Comparison of ENCODE assay signal across 1 cellular context in the genomic region with DNA sequence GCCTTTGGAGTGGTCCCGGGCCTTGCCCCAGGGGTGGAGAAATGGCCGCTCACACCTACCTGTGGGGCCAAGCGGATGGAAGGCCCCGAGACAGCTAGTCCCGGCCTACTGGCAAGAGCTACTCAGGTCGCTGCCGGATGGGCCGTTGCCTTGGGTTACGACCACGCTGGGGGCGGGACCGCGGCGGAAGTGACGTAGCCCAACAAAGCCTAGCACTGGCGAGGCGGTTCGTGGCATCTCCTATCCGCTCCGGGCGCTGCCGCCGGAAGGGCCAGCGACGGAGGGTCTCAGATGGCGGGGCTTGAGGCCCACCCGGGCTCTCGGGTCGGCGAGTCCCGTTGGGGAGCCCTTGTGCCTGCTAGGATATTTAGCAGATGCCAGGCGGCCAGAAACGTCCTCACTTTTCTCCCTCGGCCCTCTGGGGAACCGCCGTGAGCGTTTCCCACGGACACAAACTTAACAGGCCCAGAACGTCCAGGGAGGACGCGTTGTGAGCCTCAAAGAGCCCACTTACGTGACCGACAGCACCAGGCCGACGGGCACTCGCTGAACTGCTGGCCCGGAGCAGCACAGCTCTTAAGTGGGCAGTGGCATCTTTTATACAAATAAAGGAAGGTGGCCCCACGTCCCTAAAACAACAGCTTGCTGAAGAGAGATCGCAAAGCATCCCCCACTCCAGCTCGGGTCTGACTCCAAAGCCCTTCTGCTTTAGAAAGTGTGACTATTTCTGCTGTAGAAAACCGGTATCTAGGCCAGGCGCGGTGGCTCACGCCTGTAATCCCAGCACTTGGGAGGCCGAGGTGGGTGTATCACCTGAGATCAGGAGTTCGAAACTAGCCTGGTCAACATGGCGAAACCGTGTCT.
TF ChIP-seq lines count a peak whose summit lies in the region.

A gene with protein sequence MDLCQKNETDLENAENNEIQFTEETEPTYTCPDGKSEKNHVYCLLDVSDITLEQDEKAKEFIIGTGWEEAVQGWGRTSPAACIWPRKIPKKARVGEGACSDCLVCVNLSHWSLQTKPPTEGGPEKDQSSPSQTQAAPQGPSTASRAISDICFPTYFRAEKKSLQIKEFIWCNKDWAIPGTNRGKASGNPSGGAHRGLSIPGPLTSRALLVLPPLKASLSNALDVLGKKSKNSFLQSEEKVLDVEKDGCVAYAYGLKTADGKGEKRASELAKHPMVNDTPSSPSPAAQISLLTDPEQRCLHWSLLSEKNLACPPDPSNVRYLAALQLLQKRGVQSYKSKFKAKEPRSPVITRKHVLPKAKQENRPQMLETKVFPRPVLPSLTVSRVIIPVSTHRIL (minus strand): TSS at position 162 of the 864 bp plus-strand sequence. CDS start 13,283 bp downstream, outside the sequence.

TF ChIP-seq in K562, 482 proteins besides CTCF, POLR2A, EP300 and RAD21 (continued from another document and continues in another):
- TF ChIP-seq, protein P1, sequence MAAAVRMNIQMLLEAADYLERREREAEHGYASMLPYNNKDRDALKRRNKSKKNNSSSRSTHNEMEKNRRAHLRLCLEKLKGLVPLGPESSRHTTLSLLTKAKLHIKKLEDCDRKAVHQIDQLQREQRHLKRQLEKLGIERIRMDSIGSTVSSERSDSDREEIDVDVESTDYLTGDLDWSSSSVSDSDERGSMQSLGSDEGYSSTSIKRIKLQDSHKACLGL (CRISPR knock-in tag; IDR thresholded peaks at IDR 0.05; ENCODE audit: borderline replicate concordance, poor library complexity, severe bottlenecking), result no peak
- TF ChIP-seq, protein P2, sequence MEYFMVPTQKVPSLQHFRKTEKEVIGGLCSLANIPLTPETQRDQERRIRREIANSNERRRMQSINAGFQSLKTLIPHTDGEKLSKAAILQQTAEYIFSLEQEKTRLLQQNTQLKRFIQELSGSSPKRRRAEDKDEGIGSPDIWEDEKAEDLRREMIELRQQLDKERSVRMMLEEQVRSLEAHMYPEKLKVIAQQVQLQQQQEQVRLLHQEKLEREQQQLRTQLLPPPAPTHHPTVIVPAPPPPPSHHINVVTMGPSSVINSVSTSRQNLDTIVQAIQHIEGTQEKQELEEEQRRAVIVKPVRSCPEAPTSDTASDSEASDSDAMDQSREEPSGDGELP (CRISPR knock-in tag; IDR thresholded peaks at IDR 0.05; ENCODE audit: borderline replicate concordance), result peak; percentile 85
- TF ChIP-seq ZBTB1 (CRISPR knock-in tag; IDR thresholded peaks at IDR 0.05; ENCODE audit: borderline replicate concordance, low read depth) (no peak), SOX6 (IDR thresholded peaks at IDR 0.05) (peak; percentile 43; the same call in 1 of the 2 replicates), ETS2 (tag; IDR thresholded peaks at IDR 0.05; ENCODE audit: borderline replicate concordance, poor library complexity, severe bottlenecking) (no peak), SMAD4 (CRISPR knock-in tag; conservative IDR thresholded peaks at IDR 0.05) (peak; percentile 80), ARID1B (IDR thresholded peaks at IDR 0.05) (no peak), STAG1 (CRISPR knock-in tag; IDR thresholded peaks at IDR 0.05; ENCODE audit: borderline replicate concordance) (no peak), TAF7 (tag; IDR thresholded peaks at IDR 0.05) (peak; percentile 58; the same call in 1 of the 2 replicates), HDAC1 (IDR thresholded peaks at IDR 0.05) (peak; percentile 20 to 99; a peak in 3 of 4 replicates), ZC3H8 (IDR thresholded peaks at IDR 0.05) (no peak), SREBF1 (IDR thresholded peaks at IDR 0.05; ENCODE audit: borderline replicate concordance, low read depth, low read length) (no peak), RBM22 (IDR thresholded peaks at IDR 0.05; ENCODE audit: low read depth, low read length, poor library complexity, severe bottlenecking) (peak; percentile 99), MCM2 (IDR thresholded peaks at IDR 0.05; ENCODE audit: low read depth) (no peak), NCOA6 (IDR thresholded peaks at IDR 0.05) (no peak), ZZZ3 (IDR thresholded peaks at IDR 0.05) (no peak), RB1 (IDR thresholded peaks at IDR 0.05; ENCODE audit: low read depth) (peak; percentile 72), KDM5B (IDR thresholded peaks at IDR 0.05; ENCODE audit: insufficient replicate concordance, low read depth, low read length) (peak; percentile 91), SMARCC2 (IDR thresholded peaks at IDR 0.05; ENCODE audit: low read depth) (no peak), HIVEP1 (CRISPR knock-in tag; IDR thresholded peaks at IDR 0.05) (peak; percentile 67; the same call in 1 of the 2 replicates), SMAD3 (CRISPR knock-in tag; conservative IDR thresholded peaks at IDR 0.05) (peak; percentile 62; the same call in 1 of the 2 replicates), NFXL1 (CRISPR knock-in tag; IDR thresholded peaks at IDR 0.05) (no peak), HOXB6 (CRISPR knock-in tag; IDR thresholded peaks at IDR 0.05; ENCODE audit: borderline replicate concordance) (no peak), MEF2D (tag; conservative IDR thresholded peaks at IDR 0.05; ENCODE audit: low read depth) (no peak), RHOXF2B (CRISPR knock-in tag; conservative IDR thresholded peaks at IDR 0.05) (no peak), NFE2L1 (tag; IDR thresholded peaks at IDR 0.05; ENCODE audit: borderline replicate concordance, low read depth) (no peak), KHSRP (IDR thresholded peaks at IDR 0.05) (no peak), LARP7 (IDR thresholded peaks at IDR 0.05) (no peak), HDAC2 (IDR thresholded peaks at IDR 0.05) (peak; percentile 95; the same call in 1 of the 2 replicates), EZH2 (IDR thresholded peaks at IDR 0.05; ENCODE audit: borderline replicate concordance, low read depth, low read length) (no peak), ZNF174 (CRISPR knock-in tag; IDR thresholded peaks at IDR 0.05) (no peak)
- TF ChIP-seq, protein P3, sequence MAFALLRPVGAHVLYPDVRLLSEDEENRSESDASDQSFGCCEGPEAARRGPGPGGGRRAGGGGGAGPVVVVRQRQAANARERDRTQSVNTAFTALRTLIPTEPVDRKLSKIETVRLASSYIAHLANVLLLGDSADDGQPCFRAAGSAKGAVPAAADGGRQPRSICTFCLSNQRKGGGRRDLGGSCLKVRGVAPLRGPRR (CRISPR knock-in tag; IDR thresholded peaks at IDR 0.05), result 0 out of 2 replicates have a peak, but pooled peaks have one; percentile 34
- TF ChIP-seq, protein P4, sequence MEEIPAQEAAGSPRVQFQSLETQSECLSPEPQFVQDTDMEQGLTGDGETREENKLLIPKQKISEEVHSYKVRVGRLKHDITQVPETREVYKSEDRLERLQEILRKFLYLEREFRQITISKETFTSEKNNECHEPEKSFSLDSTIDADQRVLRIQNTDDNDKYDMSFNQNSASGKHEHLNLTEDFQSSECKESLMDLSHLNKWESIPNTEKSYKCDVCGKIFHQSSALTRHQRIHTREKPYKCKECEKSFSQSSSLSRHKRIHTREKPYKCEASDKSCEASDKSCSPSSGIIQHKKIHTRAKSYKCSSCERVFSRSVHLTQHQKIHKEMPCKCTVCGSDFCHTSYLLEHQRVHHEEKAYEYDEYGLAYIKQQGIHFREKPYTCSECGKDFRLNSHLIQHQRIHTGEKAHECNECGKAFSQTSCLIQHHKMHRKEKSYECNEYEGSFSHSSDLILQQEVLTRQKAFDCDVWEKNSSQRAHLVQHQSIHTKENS (CRISPR knock-in tag; IDR thresholded peaks at IDR 0.05), result no peak
- TF ChIP-seq, protein P5, sequence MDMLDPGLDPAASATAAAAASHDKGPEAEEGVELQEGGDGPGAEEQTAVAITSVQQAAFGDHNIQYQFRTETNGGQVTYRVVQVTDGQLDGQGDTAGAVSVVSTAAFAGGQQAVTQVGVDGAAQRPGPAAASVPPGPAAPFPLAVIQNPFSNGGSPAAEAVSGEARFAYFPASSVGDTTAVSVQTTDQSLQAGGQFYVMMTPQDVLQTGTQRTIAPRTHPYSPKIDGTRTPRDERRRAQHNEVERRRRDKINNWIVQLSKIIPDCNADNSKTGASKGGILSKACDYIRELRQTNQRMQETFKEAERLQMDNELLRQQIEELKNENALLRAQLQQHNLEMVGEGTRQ (CRISPR knock-in tag; IDR thresholded peaks at IDR 0.05), result no peak
- TF ChIP-seq, protein P6, sequence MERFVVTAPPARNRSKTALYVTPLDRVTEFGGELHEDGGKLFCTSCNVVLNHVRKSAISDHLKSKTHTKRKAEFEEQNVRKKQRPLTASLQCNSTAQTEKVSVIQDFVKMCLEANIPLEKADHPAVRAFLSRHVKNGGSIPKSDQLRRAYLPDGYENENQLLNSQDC (CRISPR knock-in tag; IDR thresholded peaks at IDR 0.05), result no peak
- TF ChIP-seq, protein P7, sequence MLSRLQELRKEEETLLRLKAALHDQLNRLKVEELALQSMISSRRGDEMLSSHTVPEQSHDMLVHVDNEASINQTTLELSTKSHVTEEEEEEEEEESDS (CRISPR knock-in tag; IDR thresholded peaks at IDR 0.05), result no peak
- TF ChIP-seq, protein P8, sequence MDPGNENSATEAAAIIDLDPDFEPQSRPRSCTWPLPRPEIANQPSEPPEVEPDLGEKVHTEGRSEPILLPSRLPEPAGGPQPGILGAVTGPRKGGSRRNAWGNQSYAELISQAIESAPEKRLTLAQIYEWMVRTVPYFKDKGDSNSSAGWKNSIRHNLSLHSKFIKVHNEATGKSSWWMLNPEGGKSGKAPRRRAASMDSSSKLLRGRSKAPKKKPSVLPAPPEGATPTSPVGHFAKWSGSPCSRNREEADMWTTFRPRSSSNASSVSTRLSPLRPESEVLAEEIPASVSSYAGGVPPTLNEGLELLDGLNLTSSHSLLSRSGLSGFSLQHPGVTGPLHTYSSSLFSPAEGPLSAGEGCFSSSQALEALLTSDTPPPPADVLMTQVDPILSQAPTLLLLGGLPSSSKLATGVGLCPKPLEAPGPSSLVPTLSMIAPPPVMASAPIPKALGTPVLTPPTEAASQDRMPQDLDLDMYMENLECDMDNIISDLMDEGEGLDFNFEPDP (CRISPR knock-in tag; IDR thresholded peaks at IDR 0.05), result no peak
- TF ChIP-seq, protein P9, sequence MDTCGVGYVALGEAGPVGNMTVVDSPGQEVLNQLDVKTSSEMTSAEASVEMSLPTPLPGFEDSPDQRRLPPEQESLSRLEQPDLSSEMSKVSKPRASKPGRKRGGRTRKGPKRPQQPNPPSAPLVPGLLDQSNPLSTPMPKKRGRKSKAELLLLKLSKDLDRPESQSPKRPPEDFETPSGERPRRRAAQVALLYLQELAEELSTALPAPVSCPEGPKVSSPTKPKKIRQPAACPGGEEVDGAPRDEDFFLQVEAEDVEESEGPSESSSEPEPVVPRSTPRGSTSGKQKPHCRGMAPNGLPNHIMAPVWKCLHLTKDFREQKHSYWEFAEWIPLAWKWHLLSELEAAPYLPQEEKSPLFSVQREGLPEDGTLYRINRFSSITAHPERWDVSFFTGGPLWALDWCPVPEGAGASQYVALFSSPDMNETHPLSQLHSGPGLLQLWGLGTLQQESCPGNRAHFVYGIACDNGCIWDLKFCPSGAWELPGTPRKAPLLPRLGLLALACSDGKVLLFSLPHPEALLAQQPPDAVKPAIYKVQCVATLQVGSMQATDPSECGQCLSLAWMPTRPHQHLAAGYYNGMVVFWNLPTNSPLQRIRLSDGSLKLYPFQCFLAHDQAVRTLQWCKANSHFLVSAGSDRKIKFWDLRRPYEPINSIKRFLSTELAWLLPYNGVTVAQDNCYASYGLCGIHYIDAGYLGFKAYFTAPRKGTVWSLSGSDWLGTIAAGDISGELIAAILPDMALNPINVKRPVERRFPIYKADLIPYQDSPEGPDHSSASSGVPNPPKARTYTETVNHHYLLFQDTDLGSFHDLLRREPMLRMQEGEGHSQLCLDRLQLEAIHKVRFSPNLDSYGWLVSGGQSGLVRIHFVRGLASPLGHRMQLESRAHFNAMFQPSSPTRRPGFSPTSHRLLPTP (IDR thresholded peaks at IDR 0.05; ENCODE audit: borderline replicate concordance, extremely low read depth, insufficient read length), result no peak
- TF ChIP-seq, protein P10, sequence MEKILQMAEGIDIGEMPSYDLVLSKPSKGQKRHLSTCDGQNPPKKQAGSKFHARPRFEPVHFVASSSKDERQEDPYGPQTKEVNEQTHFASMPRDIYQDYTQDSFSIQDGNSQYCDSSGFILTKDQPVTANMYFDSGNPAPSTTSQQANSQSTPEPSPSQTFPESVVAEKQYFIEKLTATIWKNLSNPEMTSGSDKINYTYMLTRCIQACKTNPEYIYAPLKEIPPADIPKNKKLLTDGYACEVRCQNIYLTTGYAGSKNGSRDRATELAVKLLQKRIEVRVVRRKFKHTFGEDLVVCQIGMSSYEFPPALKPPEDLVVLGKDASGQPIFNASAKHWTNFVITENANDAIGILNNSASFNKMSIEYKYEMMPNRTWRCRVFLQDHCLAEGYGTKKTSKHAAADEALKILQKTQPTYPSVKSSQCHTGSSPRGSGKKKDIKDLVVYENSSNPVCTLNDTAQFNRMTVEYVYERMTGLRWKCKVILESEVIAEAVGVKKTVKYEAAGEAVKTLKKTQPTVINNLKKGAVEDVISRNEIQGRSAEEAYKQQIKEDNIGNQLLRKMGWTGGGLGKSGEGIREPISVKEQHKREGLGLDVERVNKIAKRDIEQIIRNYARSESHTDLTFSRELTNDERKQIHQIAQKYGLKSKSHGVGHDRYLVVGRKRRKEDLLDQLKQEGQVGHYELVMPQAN (IDR thresholded peaks at IDR 0.05; ENCODE audit: borderline replicate concordance), result peak; percentile 100
- TF ChIP-seq, protein P11, sequence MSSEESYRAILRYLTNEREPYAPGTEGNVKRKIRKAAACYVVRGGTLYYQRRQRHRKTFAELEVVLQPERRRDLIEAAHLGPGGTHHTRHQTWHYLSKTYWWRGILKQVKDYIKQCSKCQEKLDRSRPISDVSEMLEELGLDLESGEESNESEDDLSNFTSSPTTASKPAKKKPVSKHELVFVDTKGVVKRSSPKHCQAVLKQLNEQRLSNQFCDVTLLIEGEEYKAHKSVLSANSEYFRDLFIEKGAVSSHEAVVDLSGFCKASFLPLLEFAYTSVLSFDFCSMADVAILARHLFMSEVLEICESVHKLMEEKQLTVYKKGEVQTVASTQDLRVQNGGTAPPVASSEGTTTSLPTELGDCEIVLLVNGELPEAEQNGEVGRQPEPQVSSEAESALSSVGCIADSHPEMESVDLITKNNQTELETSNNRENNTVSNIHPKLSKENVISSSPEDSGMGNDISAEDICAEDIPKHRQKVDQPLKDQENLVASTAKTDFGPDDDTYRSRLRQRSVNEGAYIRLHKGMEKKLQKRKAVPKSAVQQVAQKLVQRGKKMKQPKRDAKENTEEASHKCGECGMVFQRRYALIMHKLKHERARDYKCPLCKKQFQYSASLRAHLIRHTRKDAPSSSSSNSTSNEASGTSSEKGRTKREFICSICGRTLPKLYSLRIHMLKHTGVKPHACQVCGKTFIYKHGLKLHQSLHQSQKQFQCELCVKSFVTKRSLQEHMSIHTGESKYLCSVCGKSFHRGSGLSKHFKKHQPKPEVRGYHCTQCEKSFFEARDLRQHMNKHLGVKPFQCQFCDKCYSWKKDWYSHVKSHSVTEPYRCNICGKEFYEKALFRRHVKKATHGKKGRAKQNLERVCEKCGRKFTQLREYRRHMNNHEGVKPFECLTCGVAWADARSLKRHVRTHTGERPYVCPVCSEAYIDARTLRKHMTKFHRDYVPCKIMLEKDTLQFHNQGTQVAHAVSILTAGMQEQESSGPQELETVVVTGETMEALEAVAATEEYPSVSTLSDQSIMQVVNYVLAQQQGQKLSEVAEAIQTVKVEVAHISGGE (CRISPR knock-in tag; IDR thresholded peaks at IDR 0.05), result peak; percentile 90 to 98 (median 97)
